In the genomic region with DNA sequence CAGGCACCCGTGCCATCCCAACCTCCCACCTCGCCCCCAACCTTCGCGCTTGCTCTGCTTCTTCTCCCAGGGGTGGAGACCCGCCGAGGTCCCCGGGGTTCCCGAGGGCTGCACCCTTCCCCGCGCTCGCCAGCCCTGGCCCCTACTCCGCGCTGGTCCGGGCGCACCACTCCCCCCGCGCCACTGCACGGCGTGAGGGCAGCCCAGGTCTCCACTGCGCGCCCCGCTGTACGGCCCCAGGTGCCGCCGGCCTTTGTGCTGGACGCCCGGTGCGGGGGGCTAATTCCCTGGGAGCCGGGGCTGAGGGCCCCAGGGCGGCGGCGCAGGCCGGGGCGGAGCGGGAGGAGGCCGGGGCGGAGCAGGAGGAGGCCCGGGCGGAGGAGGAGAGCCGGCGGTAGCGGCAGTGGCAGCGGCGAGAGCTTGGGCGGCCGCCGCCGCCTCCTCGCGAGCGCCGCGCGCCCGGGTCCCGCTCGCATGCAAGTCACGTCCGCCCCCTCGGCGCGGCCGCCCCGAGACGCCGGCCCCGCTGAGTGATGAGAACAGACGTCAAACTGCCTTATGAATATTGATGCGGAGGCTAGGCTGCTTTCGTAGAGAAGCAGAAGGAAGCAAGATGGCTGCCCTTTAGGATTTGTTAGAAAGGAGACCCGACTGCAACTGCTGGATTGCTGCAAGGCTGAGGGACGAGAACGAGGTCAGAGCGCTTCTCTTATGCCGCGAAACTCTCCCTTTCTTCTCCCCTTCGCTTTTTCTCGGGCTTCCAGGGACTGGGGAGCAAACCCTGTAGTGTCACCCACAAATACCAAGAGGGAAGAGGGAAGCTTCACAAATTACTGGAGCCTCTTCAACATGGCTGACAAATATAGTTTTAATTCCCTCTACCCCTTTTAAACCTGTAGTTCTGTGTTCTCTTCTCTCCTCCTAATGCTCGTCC, we compare ENCODE assay signal across 8 cellular contexts. TPM values are rescaled to one million over a fixed set of nuclear protein-coding genes. Genes with fewer than 3 reads are reported as not detected.
A peak's percentile ranks its signal among the peaks of the same experiment; 100 is the strongest.
DNase-seq lines count a peak whose midpoint lies in the region; ATAC-seq and TF ChIP-seq lines count a peak whose summit lies in the region.

A gene (plus strand): TSS at position 591 of the 934 bp plus-strand sequence. CDS start 87,067 bp downstream, outside the sequence.

- POLR2A ChIA-PET in PC-3 (lab: Charles Lee; ENCODE audit: unreplicated experiment) = interaction anchor here (0.7 kb wide), 1 partner anchor 844 kb away, joined by 3 read pairs; no protein-coding TSS in a partner anchor

- peaks cover 22% of the 10 kb centered on the region for H3K4me1 ChIP-seq in PC-3 (ENCODE audit: insufficient read depth, low read length)

- CTCF ChIA-PET in PC-3 (lab: Charles Lee) = no interaction called here

- H3K4me3 ChIP-seq in PC-3 (ENCODE audit: low read length) (peak within 1 kb of the TSS; percentile 99), epithelial cell of proximal tubule (ENCODE audit: low read depth, low read length) (peak within 1 kb of the TSS; percentile 77)

- ATAC-seq in GM21528 (IDR thresholded peaks at IDR 0.05; ENCODE audit: low FRiP score, unreplicated experiment) (peak; percentile 81), PC-3 (peak; percentile 78)

- H3K9me2 ChIP-seq in PC-3 (replicated peaks; ENCODE audit: low read length) = no peaks in the 10 kb centered on the region

- BruUV-seq in PC-3 (replicated peaks; lab: Mats Ljungman, UMichigan) = no TSS peak

- intact Hi-C loops in PC-3 (cut with micrococcal nuclease) = loop anchor here (2.0 to 10.0 kb wide), 3 partner anchors 50 to 248 kb away; no protein-coding TSS in a partner anchor

- peak within 1 kb of the TSS; percentile 92 for H3K4me2 ChIP-seq in PC-3 (ENCODE audit: low read length)

- H4K20me1 ChIP-seq in PC-3 (ENCODE audit: low read length) = peaks cover 8% of the 10 kb centered on the region; the same call in 1 of the 2 replicates

- peak within 1 kb of the TSS; percentile 95 for H3K9ac ChIP-seq in PC-3 (ENCODE audit: low read length)

- H3F3A ChIP-seq in PC-3 (ENCODE audit: low read length, unreplicated experiment) = no peaks in the 10 kb centered on the region

- no peak for TF ChIP-seq CTCF in PC-3 (conservative IDR thresholded peaks at IDR 0.05; ENCODE audit: low read depth, low read length)
- no peak for TF ChIP-seq CTCF in epithelial cell of proximal tubule (conservative IDR thresholded peaks at IDR 0.05; ENCODE audit: low read depth, low read length)

- H3K79me2 ChIP-seq in PC-3 (ENCODE audit: low read length) = peaks cover 46% of the 10 kb centered on the region

- H3K9me3 ChIP-seq in PC-3 (ENCODE audit: low read length) = no peaks in the 10 kb centered on the region

- peak within 1 kb of the TSS; percentile 58 for H3K27ac ChIP-seq in PC-3 (ENCODE audit: low read length)

- no peaks in the 10 kb centered on the region for H3K36me3 ChIP-seq in PC-3 (ENCODE audit: low read depth, low read length)

- peak within 1 kb of the TSS; percentile 98 for H2AFZ ChIP-seq in PC-3 (ENCODE audit: low read length)

- peak; percentile 90 for DNase-seq in DMS 273 (lab: John Stamatoyannopoulos, UW; ENCODE audit: unreplicated experiment)
- DNase-seq in HuH-7 (ENCODE audit: low spot score) = peak; percentile 39
- peak; percentile 72 for DNase-seq in PC-3
- peak; percentile 82 for DNase-seq in activated T-cell treated with anti-CD3 and anti-CD28 coated beads for 48 hours (ENCODE audit: low read depth)
- no peak for DNase-seq in epithelial cell of proximal tubule (ENCODE audit: low read depth)
- DNase-seq in mucosa of gallbladder (ENCODE audit: low spot score) = peak; percentile 84
- DNase-seq in stimulated activated CD8-positive, alpha-beta memory T cell treated with anti-CD3 and anti-CD28 coated beads, Interleukin-4, amount 100 ng/mL, for 1 hour (ENCODE audit: low read depth in 2 of 2, low spot score in 1 of 2) = peak; percentile 28 to 55

- no peaks in the 10 kb centered on the region for H3K27me3 ChIP-seq in PC-3 (ENCODE audit: low read length)

RNA-seq across cellular contexts. Expression of the gene that starts here (rescaled TPM):
- total RNA-seq in PC-3 (2014; rRNA removed) (5.6 and 5.8 TPM in 2 replicates), epithelial cell of proximal tubule (5.0 and 5.9 TPM in 2 replicates), mucosa of gallbladder (17.6 TPM)
